17 cellular contexts compared by ENCODE assay signal in the genomic region with DNA sequence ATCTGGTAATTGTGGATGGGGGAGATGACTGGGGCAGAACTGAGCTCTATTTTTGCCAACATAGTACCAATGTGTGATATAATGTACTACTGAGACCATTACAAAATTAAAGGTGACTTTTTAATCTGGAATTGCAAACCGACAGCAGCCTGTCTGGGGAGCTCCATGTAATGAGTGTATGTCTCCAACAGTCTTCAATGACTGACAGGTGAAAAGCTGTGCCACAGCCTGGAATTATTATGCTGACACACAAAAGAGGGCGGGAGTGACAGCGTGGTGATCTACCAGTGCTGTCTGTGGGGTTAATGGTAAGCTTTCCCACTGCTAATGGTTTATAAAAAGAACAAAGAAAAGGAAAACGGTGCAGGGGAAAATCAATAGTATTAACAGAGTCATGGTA.
"Had no signal": no experiment of that assay in that cellular context is flagged by ENCODE, and none has a peak within 500 bp of the region (broad histone marks: within the 10 kb centered on the region; RNA-seq: fewer than 3 reads in every experiment).

No MANE protein-coding gene starts in this region.

- H3K9me3 ChIP-seq: Peyer's patch, SJSA1 had no signal

- DNase-seq: KBM-7, NCI-H1048, NCI-H1105, NCI-H1417, NCI-H1436 treated with DMSO at 0.1 percent for 48 hours, NCI-H187, NCI-H2081 treated with DMSO at 0.1 percent for 48 hours, NCI-H2171, NCI-H524, NCI-H774, PC-9, Peyer's patch, Right ventricle myocardium superior, SIG-M5, T-helper 2 cell had no signal

- H3K4me2 ChIP-seq: PC-9 had no signal

- H2AFZ ChIP-seq: PC-9 had no signal

- H3K4me3 ChIP-seq: PC-9, Peyer's patch, SJSA1, SK-N-MC had no signal

- H3K36me3 ChIP-seq: Peyer's patch, SJSA1 had no signal

- H3K27me3 ChIP-seq: Peyer's patch, SJSA1 had no signal

- H3K4me1 ChIP-seq: Peyer's patch, SJSA1 had no signal

- H3K27ac ChIP-seq: PC-9, Peyer's patch, SJSA1, SK-N-MC had no signal
